In genomic region chr3:11238057-11238456, GRCh38 we compare ENCODE assay signal across 12 cellular contexts. TPM values are rescaled to one million over a fixed set of nuclear protein-coding genes. Genes with fewer than 3 reads are reported as not detected.
DNase-seq lines count a peak whose midpoint lies in the region; ATAC-seq, FAIRE-seq and TF ChIP-seq lines count a peak whose summit lies in the region.
"Had no signal": no experiment of that assay in that cellular context is flagged by ENCODE, and none has a peak within 500 bp of the region (broad histone marks: within the 10 kb centered on the region; RNA-seq: fewer than 3 reads in every experiment).

No MANE protein-coding gene starts in this region.

- H3K27me3 Mint-ChIP-seq in activated CD8-positive, alpha-beta memory T cell treated with anti-CD3 and anti-CD28 coated beads, Interleukin-2, amount 10 ng/mL, durations not matched to agents 7 days and 5 days = peaks cover 23% of the 10 kb centered on the region

- TF ChIP-seq CTCF in smooth muscle cell (IDR thresholded peaks at IDR 0.05; ENCODE audit: borderline replicate concordance, insufficient read depth, poor library complexity, severe bottlenecking) (no peak), dorsolateral prefrontal cortex (IDR thresholded peaks at IDR 0.05 in 54 of 56, conservative IDR thresholded peaks at IDR 0.05 in 2 of 56; ENCODE audit: low read depth in 1 of 56, partially characterized antibody in 56 of 56) (no peak)

- H3F3A ChIP-seq in smooth muscle cell (ENCODE audit: low read depth) = peaks cover 11% of the 10 kb centered on the region

- H3K4me3 ChIP-seq in smooth muscle cell = no peak overlapping the region
- no peak overlapping the region for H3K4me3 ChIP-seq in dorsolateral prefrontal cortex

- H3K27ac ChIP-seq in smooth muscle cell (ENCODE audit: low read depth) (peak overlapping the region; percentile 97), dorsolateral prefrontal cortex (no peak overlapping the region)

- FAIRE-seq in endometrium (lab: Jason Lieb, UNC) = peak; percentile 74

- no peak for DNase-seq in activated CD8-positive, alpha-beta memory T cell treated with anti-CD3 and anti-CD28 coated beads, Interleukin-2, amount 10 ng/mL, durations not matched to agents 7 days and 5 days
- DNase-seq in activated CD8-positive, alpha-beta memory T cell treated with anti-CD3 and anti-CD28 coated beads for 24 hours = no peak
- DNase-seq in SW 1271 (lab: John Stamatoyannopoulos, UW) (peak; percentile 65 to 95), smooth muscle cell (lab: John Stamatoyannopoulos, UW; ENCODE audit: unreplicated experiment) (no peak), dorsolateral prefrontal cortex (no peak), NCI-H345 (lab: John Stamatoyannopoulos, UW) (no peak)
- DNase-seq: H9, immature natural killer cell, NCI-H524 had no signal

- intact Hi-C loops in dorsolateral prefrontal cortex (cut with DNase I) = loop anchor here (5.0 to 10.0 kb wide), 2 partner anchors 87 to 99 kb away; no protein-coding TSS in a partner anchor

- H2AFZ ChIP-seq in smooth muscle cell (ENCODE audit: low read depth) = no peak overlapping the region

- peak overlapping the region; percentile 74 for H3K4me2 ChIP-seq in smooth muscle cell

- no peaks in the 10 kb centered on the region for H3K36me3 ChIP-seq in smooth muscle cell (ENCODE audit: low read depth)

- H3K4me1 Mint-ChIP-seq in activated CD8-positive, alpha-beta memory T cell treated with anti-CD3 and anti-CD28 coated beads, Interleukin-2, amount 10 ng/mL, durations not matched to agents 7 days and 5 days = peaks cover 28% of the 10 kb centered on the region
- H3K4me1 Mint-ChIP-seq: IgD-negative memory B cell, immature natural killer cell had no signal

- H3K27me3 ChIP-seq in smooth muscle cell (ENCODE audit: low read depth) (no peaks in the 10 kb centered on the region), dorsolateral prefrontal cortex (peaks cover 0 to 5% (median 0%) of the 10 kb centered on the region in 45 donors)

- no peaks in the 10 kb centered on the region for H3K79me2 ChIP-seq in smooth muscle cell (ENCODE audit: low read depth)

- no peaks in the 10 kb centered on the region for H3K4me1 ChIP-seq in smooth muscle cell (ENCODE audit: low read depth)

- H3K9me3 Mint-ChIP-seq in activated CD8-positive, alpha-beta memory T cell treated with anti-CD3 and anti-CD28 coated beads, Interleukin-2, amount 10 ng/mL, durations not matched to agents 7 days and 5 days (ENCODE audit: low read depth) = peaks cover 12% of the 10 kb centered on the region
- H3K9me3 Mint-ChIP-seq: H9, immature natural killer cell had no signal

- no peak overlapping the region for H3K4me3 Mint-ChIP-seq in activated CD8-positive, alpha-beta memory T cell treated with anti-CD3 and anti-CD28 coated beads, Interleukin-2, amount 10 ng/mL, durations not matched to agents 7 days and 5 days
- H3K4me3 Mint-ChIP-seq: H9, IgD-negative memory B cell, immature natural killer cell had no signal

- H3K27ac Mint-ChIP-seq in activated CD8-positive, alpha-beta memory T cell treated with anti-CD3 and anti-CD28 coated beads, Interleukin-2, amount 10 ng/mL, durations not matched to agents 7 days and 5 days = no peak overlapping the region
- H3K27ac Mint-ChIP-seq: IgD-negative memory B cell had no signal

- CTCF ChIA-PET in activated CD8-positive, alpha-beta memory T cell treated with anti-CD3 and anti-CD28 coated beads, Interleukin-2, amount 10 ng/mL, durations not matched to agents 7 days and 5 days (lab: Charles Lee) = interaction anchor here (0.9 to 7.2 kb wide), 4 partner anchors 15 to 98 kb away, joined by 3 to 93 read pairs (median 4); no protein-coding TSS in a partner anchor

- peaks cover 15% of the 10 kb centered on the region for H3K36me3 Mint-ChIP-seq in activated CD8-positive, alpha-beta memory T cell treated with anti-CD3 and anti-CD28 coated beads, Interleukin-2, amount 10 ng/mL, durations not matched to agents 7 days and 5 days

- H3K9ac ChIP-seq in smooth muscle cell (ENCODE audit: low read depth) = peak overlapping the region; percentile 76

- WGBS in smooth muscle cell (ENCODE audit: low lambda C conversion rate) = 10% methylated on average over 3 of the region's 3 CpGs

- peak; percentile 69 for ATAC-seq in activated CD8-positive, alpha-beta memory T cell treated with anti-CD3 and anti-CD28 coated beads, Interleukin-2, amount 10 ng/mL, durations not matched to agents 7 days and 5 days
- ATAC-seq in GM19455 (IDR thresholded peaks at IDR 0.05; ENCODE audit: unreplicated experiment) = no peak

- no peaks in the 10 kb centered on the region for H4K20me1 ChIP-seq in smooth muscle cell (ENCODE audit: low read depth)

- no peaks in the 10 kb centered on the region for H3K9me3 ChIP-seq in smooth muscle cell (replicated peaks; ENCODE audit: low read depth)

RNA-seq across cellular contexts. Expression of gene ATG7, which starts 34.1 kb away (rescaled TPM):
- total RNA-seq in activated CD8-positive, alpha-beta memory T cell treated with anti-CD3 and anti-CD28 coated beads, Interleukin-2, amount 10 ng/mL, durations not matched to agents 7 days and 5 days = 10 to 100 TPM; 28.3 to 38.2 TPM
- total RNA-seq in smooth muscle cell = 27.2 and 40.3 TPM in 2 replicates
- polyA plus RNA-seq in smooth muscle cell = 19.4 and 27.4 TPM in 2 replicates
- 10 to 100 TPM; 48.9 to 92.7 (median 70.5) TPM for total RNA-seq in dorsolateral prefrontal cortex

Comparison
In these comparisons a context has a peak if more than half of its experiments do, and no peak if none do; other contexts are left out.
1. DNase-seq: peak in SW 1271 (2 of 2); none in activated CD8-positive, alpha-beta memory T cell treated with anti-CD3 and anti-CD28 coated beads, Interleukin-2, amount 10 ng/mL, durations not matched to agents 7 days and 5 days (single experiment), activated CD8-positive, alpha-beta memory T cell treated with anti-CD3 and anti-CD28 coated beads for 24 hours (single experiment), smooth muscle cell (single experiment), dorsolateral prefrontal cortex (0 of 10) and NCI-H345 (single experiment).